ENCODE assay signal across 16 cellular contexts in genomic region chr7:107949443-107949935, GRCh38. TPM values are rescaled to one million over a fixed set of nuclear protein-coding genes. Genes with fewer than 3 reads are reported as not detected.
DNase-seq lines count a peak whose midpoint lies in the region; FAIRE-seq and TF ChIP-seq lines count a peak whose summit lies in the region.
"Had no signal": no experiment of that assay in that cellular context is flagged by ENCODE, and none has a peak within 500 bp of the region (broad histone marks: within the 10 kb centered on the region; RNA-seq: fewer than 3 reads in every experiment).

No MANE protein-coding gene starts in this region.

- H3K9me3 ChIP-seq in ectodermal cell (ENCODE audit: control insufficient read depth, low read length), result no peaks in the 10 kb centered on the region
- H3K9me3 ChIP-seq in neural progenitor cell (ENCODE audit: low read depth), result no peaks in the 10 kb centered on the region
- no peaks in the 10 kb centered on the region for H3K9me3 ChIP-seq in uterus
- H3K9me3 ChIP-seq: right atrium auricular region had no signal

- H2AFZ ChIP-seq in neural progenitor cell (replicated peaks), result no peak overlapping the region

- TF ChIP-seq CTCF in RWPE1 (conservative IDR thresholded peaks at IDR 0.05; ENCODE audit: low read depth), result no peak
- TF ChIP-seq CTCF in neural progenitor cell (IDR thresholded peaks at IDR 0.05), result no peak
- TF ChIP-seq CTCF in uterus (IDR thresholded peaks at IDR 0.05), result no peak

- no peak overlapping the region for H3K4me3 Mint-ChIP-seq in neural progenitor cell
- H3K4me3 Mint-ChIP-seq in activated T-cell treated with anti-CD3 and anti-CD28 coated beads, Interleukin-2, amount 50 U/mL, for 24 hours, result no peak overlapping the region
- H3K4me3 Mint-ChIP-seq: activated CD4-positive, alpha-beta memory T cell treated with anti-CD3 and anti-CD28 coated beads, Interleukin-2, amount 10 ng/mL, durations not matched to agents 7 days and 5 days; activated T-helper 17 cell treated with anti-CD3 and anti-CD28 coated beads, Interleukin-2, amount 50 U/mL, for 72 hours; dendritic cell treated with granulocyte-macrophage colony-stimulating factor and Interleukin-4, amounts not matched to agents 40 ng/mL and 50 ng/mL, for 4 days; stimulated activated effector memory CD8-positive, alpha-beta T cell treated with anti-CD3 and anti-CD28 coated beads, Interleukin-12 subunit alpha, Interleukin-12 subunit beta, amount 100 ng/mL, for 72 hours had no signal

- H3K4me1 ChIP-seq in ectodermal cell (ENCODE audit: control insufficient read depth, insufficient read depth, low read length) (peaks cover 32% of the 10 kb centered on the region), neural progenitor cell (peaks cover 27% of the 10 kb centered on the region), uterus (no peaks in the 10 kb centered on the region)

- DNase-seq in RWPE1 (ENCODE audit: low spot score), result no peak
- DNase-seq in neural progenitor cell (ENCODE audit: low spot score), result no peak
- DNase-seq in uterus, result no peak
- DNase-seq in GM12892 (ENCODE audit: insufficient read length), result no peak
- no peak for DNase-seq in activated T-cell treated with anti-CD3 and anti-CD28 coated beads, Interleukin-2, amount 50 U/mL, for 24 hours
- no peak for DNase-seq in NCI-H2107 treated with DMSO at 0.1 percent for 48 hours (lab: John Stamatoyannopoulos, UW; ENCODE audit: unreplicated experiment)
- DNase-seq: activated CD4-positive, alpha-beta memory T cell treated with anti-CD3 and anti-CD28 coated beads, Interleukin-2, amount 10 ng/mL, durations not matched to agents 7 days and 5 days; C1 segment of cervical spinal cord; hypothalamus; NCI-H1105 had no signal

- H3K27ac Mint-ChIP-seq in neural progenitor cell, result peak overlapping the region; percentile 62
- no peak overlapping the region for H3K27ac Mint-ChIP-seq in activated T-cell treated with anti-CD3 and anti-CD28 coated beads, Interleukin-2, amount 50 U/mL, for 24 hours
- H3K27ac Mint-ChIP-seq: activated CD4-positive, alpha-beta memory T cell treated with anti-CD3 and anti-CD28 coated beads, Interleukin-2, amount 10 ng/mL, durations not matched to agents 7 days and 5 days; activated T-helper 17 cell treated with anti-CD3 and anti-CD28 coated beads, Interleukin-2, amount 50 U/mL, for 72 hours; dendritic cell treated with granulocyte-macrophage colony-stimulating factor and Interleukin-4, amounts not matched to agents 40 ng/mL and 50 ng/mL, for 4 days; stimulated activated effector memory CD8-positive, alpha-beta T cell treated with anti-CD3 and anti-CD28 coated beads, Interleukin-12 subunit alpha, Interleukin-12 subunit beta, amount 100 ng/mL, for 72 hours had no signal

- no peak for FAIRE-seq in GM12892 (lab: Jason Lieb, UNC)
- FAIRE-seq: K562 had no signal

- H3K9ac ChIP-seq in neural progenitor cell, result no peak overlapping the region

- TF ChIP-seq POLR2A in uterus (IDR thresholded peaks at IDR 0.05) (no peak), GM12892 (IDR thresholded peaks at IDR 0.05; ENCODE audit: low read depth, low read length) (no peak)

- peaks cover 59% of the 10 kb centered on the region for H3K4me1 Mint-ChIP-seq in neural progenitor cell
- H3K4me1 Mint-ChIP-seq in activated T-cell treated with anti-CD3 and anti-CD28 coated beads, Interleukin-2, amount 50 U/mL, for 24 hours (ENCODE audit: low read depth), result no peaks in the 10 kb centered on the region
- H3K4me1 Mint-ChIP-seq: activated CD4-positive, alpha-beta memory T cell treated with anti-CD3 and anti-CD28 coated beads, Interleukin-2, amount 10 ng/mL, durations not matched to agents 7 days and 5 days; activated T-helper 17 cell treated with anti-CD3 and anti-CD28 coated beads, Interleukin-2, amount 50 U/mL, for 72 hours; stimulated activated effector memory CD8-positive, alpha-beta T cell treated with anti-CD3 and anti-CD28 coated beads, Interleukin-12 subunit alpha, Interleukin-12 subunit beta, amount 100 ng/mL, for 72 hours had no signal

- H3K36me3 ChIP-seq in ectodermal cell (ENCODE audit: control insufficient read depth, insufficient read depth, low read length), result peaks cover 8% of the 10 kb centered on the region
- H3K36me3 ChIP-seq in neural progenitor cell, result peaks cover 6% of the 10 kb centered on the region
- no peaks in the 10 kb centered on the region for H3K36me3 ChIP-seq in uterus

- H3K4me3 ChIP-seq in ectodermal cell (ENCODE audit: insufficient read depth, low read depth, low read length), result no peak overlapping the region
- no peak overlapping the region for H3K4me3 ChIP-seq in neural progenitor cell
- H3K4me3 ChIP-seq in uterus, result no peak overlapping the region
- H3K4me3 ChIP-seq: K562, right atrium auricular region had no signal

- POLR2A ChIA-PET in RWPE1 (lab: Yijun Ruan, JAX; ENCODE audit: low non-redundant PET), result no interaction called here

- WGBS in ectodermal cell, 2 experiments, result 94% methylated on average over 1 of the region's 1 CpG

- H3K27me3 Mint-ChIP-seq in neural progenitor cell (ENCODE audit: insufficient read depth, low read depth), result no peaks in the 10 kb centered on the region
- no peaks in the 10 kb centered on the region for H3K27me3 Mint-ChIP-seq in activated T-cell treated with anti-CD3 and anti-CD28 coated beads, Interleukin-2, amount 50 U/mL, for 24 hours
- H3K27me3 Mint-ChIP-seq: dendritic cell treated with granulocyte-macrophage colony-stimulating factor and Interleukin-4, amounts not matched to agents 40 ng/mL and 50 ng/mL, for 4 days had no signal

- H3K27me3 ChIP-seq in ectodermal cell (ENCODE audit: control insufficient read depth, insufficient read depth, low read length, poor library complexity, severe bottlenecking) (no peaks in the 10 kb centered on the region), neural progenitor cell (no peaks in the 10 kb centered on the region), uterus (no peaks in the 10 kb centered on the region)
- H3K27me3 ChIP-seq: right atrium auricular region had no signal

- intact Hi-C loops in uterus (cut with DNase I; ENCODE audit: low total_unique reads), result no loop called here

- CTCF ChIA-PET in RWPE1 (lab: Yijun Ruan, JAX), result no interaction called here

- H3F3A ChIP-seq in neural progenitor cell (ENCODE audit: low read depth), result peaks cover 3% of the 10 kb centered on the region

- H3K27ac ChIP-seq in RWPE1, result peak overlapping the region; percentile 61
- peak overlapping the region; percentile 87 for H3K27ac ChIP-seq in ectodermal cell (ENCODE audit: insufficient read depth, low read depth, low read length, poor library complexity, severe bottlenecking)
- H3K27ac ChIP-seq in neural progenitor cell, result peak overlapping the region; percentile 67
- peak overlapping the region; percentile 31 to 32 for H3K27ac ChIP-seq in uterus
- H3K27ac ChIP-seq: right atrium auricular region had no signal

- no peaks in the 10 kb centered on the region for H4K20me1 ChIP-seq in neural progenitor cell (ENCODE audit: low read depth)

- H3K79me2 ChIP-seq in neural progenitor cell (ENCODE audit: low read depth), result no peaks in the 10 kb centered on the region

- H3K9me3 Mint-ChIP-seq in neural progenitor cell, result no peaks in the 10 kb centered on the region
- H3K9me3 Mint-ChIP-seq in activated T-cell treated with anti-CD3 and anti-CD28 coated beads, Interleukin-2, amount 50 U/mL, for 24 hours, result no peaks in the 10 kb centered on the region
- H3K9me3 Mint-ChIP-seq: activated CD4-positive, alpha-beta memory T cell treated with anti-CD3 and anti-CD28 coated beads, Interleukin-2, amount 10 ng/mL, durations not matched to agents 7 days and 5 days; activated T-helper 17 cell treated with anti-CD3 and anti-CD28 coated beads, Interleukin-2, amount 50 U/mL, for 72 hours; dendritic cell treated with granulocyte-macrophage colony-stimulating factor and Interleukin-4, amounts not matched to agents 40 ng/mL and 50 ng/mL, for 4 days; stimulated activated effector memory CD8-positive, alpha-beta T cell treated with anti-CD3 and anti-CD28 coated beads, Interleukin-12 subunit alpha, Interleukin-12 subunit beta, amount 100 ng/mL, for 72 hours had no signal

- H3K4me2 ChIP-seq in neural progenitor cell, result no peak overlapping the region

- peaks cover 13% of the 10 kb centered on the region for H3K36me3 Mint-ChIP-seq in neural progenitor cell
- H3K36me3 Mint-ChIP-seq in activated T-cell treated with anti-CD3 and anti-CD28 coated beads, Interleukin-2, amount 50 U/mL, for 24 hours (ENCODE audit: low read depth), result no peaks in the 10 kb centered on the region
- H3K36me3 Mint-ChIP-seq: stimulated activated effector memory CD8-positive, alpha-beta T cell treated with anti-CD3 and anti-CD28 coated beads, Interleukin-12 subunit alpha, Interleukin-12 subunit beta, amount 100 ng/mL, for 72 hours had no signal

RNA-seq across cellular contexts. Expression of gene LAMB1, which starts 53.5 kb away (rescaled TPM):
- polyA plus RNA-seq in ectodermal cell (2013, experiment 1 of 4), result 107 TPM
- polyA plus RNA-seq in ectodermal cell (2013, experiment 2 of 4), result 105 TPM
- polyA plus RNA-seq in ectodermal cell (2013, experiment 3 of 4), result 85.6 TPM
- 100 TPM for polyA plus RNA-seq in ectodermal cell (2013, experiment 4 of 4)
- total RNA-seq in neural progenitor cell (ENCODE audit: low replicate concordance) (87.7 and 100 TPM in 2 replicates), uterus (100 to 1,000 TPM in 3 of 4 donors, 10 to 100 TPM in 1; 87.9 to 322 (median 200) TPM)
- polyA plus RNA-seq in GM12892 (2012; ENCODE audit: missing spikeins), result 0.74 TPM
- total RNA-seq: activated CD4-positive, alpha-beta memory T cell treated with anti-CD3 and anti-CD28 coated beads, Interleukin-2, amount 10 ng/mL, durations not matched to agents 7 days and 5 days; activated T-helper 17 cell treated with anti-CD3 and anti-CD28 coated beads, Interleukin-2, amount 50 U/mL, for 72 hours had no signal

RNA-seq across cellular contexts. Expression of gene DLD, which starts 58.5 kb away (rescaled TPM):
- 117 TPM for polyA plus RNA-seq in ectodermal cell (2013, experiment 1 of 4)
- polyA plus RNA-seq in ectodermal cell (2013, experiment 2 of 4), result 128 TPM
- 86.4 TPM for polyA plus RNA-seq in ectodermal cell (2013, experiment 3 of 4)
- 90.2 TPM for polyA plus RNA-seq in ectodermal cell (2013, experiment 4 of 4)
- 136 and 186 TPM in 2 replicates for total RNA-seq in neural progenitor cell (ENCODE audit: low replicate concordance)
- total RNA-seq in uterus, result 100 to 1,000 TPM in 1 of 4 donors, 10 to 100 TPM in 3; 50.2 to 127 (median 64.3) TPM
- polyA plus RNA-seq in GM12892 (2012; ENCODE audit: missing spikeins), result 127 TPM

Comparison
In these comparisons a context has a peak if more than half of its experiments do, and no peak if none do; other contexts are left out.
1. H3K27ac ChIP-seq: peak in every context shown above with its lines; median percentile 87 in ectodermal cell; 67 in neural progenitor cell; 61 in RWPE1; 32 in uterus.